In genomic region chrX:19886375-19886774, GRCh38 we compare ENCODE assay signal across 9 cellular contexts. TPM values are rescaled to one million over a fixed set of nuclear protein-coding genes. Genes with fewer than 3 reads are reported as not detected.
DNase-seq lines count a peak whose midpoint lies in the region; ATAC-seq and TF ChIP-seq lines count a peak whose summit lies in the region.
"Had no signal": no experiment of that assay in that cellular context is flagged by ENCODE, and none has a peak within 500 bp of the region (broad histone marks: within the 10 kb centered on the region; RNA-seq: fewer than 3 reads in every experiment).

No MANE protein-coding gene starts in this region.

- H3K27ac ChIP-seq in right lobe of liver (peak overlapping the region in 1 of 3 donors; percentile 59), tibial artery (peak overlapping the region in 1 of 2 donors; percentile 52)

- H3K4me1 ChIP-seq in adipocyte (ENCODE audit: control insufficient read depth, insufficient read depth, low read length): peaks cover 21% of the 10 kb centered on the region
- no peaks in the 10 kb centered on the region for H3K4me1 ChIP-seq in right lobe of liver
- peaks cover 0 to 5% (median 0%) of the 10 kb centered on the region in 4 donors for H3K4me1 ChIP-seq in tibial artery

- peak overlapping the region; percentile 76 for H3K27ac Mint-ChIP-seq in activated T-cell treated with anti-CD3 and anti-CD28 coated beads, Interleukin-2, amount 50 U/mL, for 72 hours

- peak overlapping the region; percentile 78 for H3K9ac ChIP-seq in adipocyte (ENCODE audit: low read length)

- H3K27me3 ChIP-seq in adipocyte (replicated peaks; ENCODE audit: control insufficient read depth, insufficient read depth, low read length) (peaks cover 14% of the 10 kb centered on the region), right lobe of liver (no peaks in the 10 kb centered on the region), tibial artery (no peaks in the 10 kb centered on the region)

- TF ChIP-seq POLR2A in right lobe of liver (IDR thresholded peaks at IDR 0.05): no peak

- peaks cover 0 to 3% of the 10 kb centered on the region in 2 donors for H3K36me3 Mint-ChIP-seq in activated T-cell treated with anti-CD3 and anti-CD28 coated beads, Interleukin-2, amount 50 U/mL, for 72 hours (ENCODE audit: insufficient read depth in 2 of 2)

- H3K4me3 Mint-ChIP-seq in activated T-cell treated with anti-CD3 and anti-CD28 coated beads, Interleukin-2, amount 50 U/mL, for 72 hours: peak overlapping the region; percentile 75 to 89

- H3K27me3 Mint-ChIP-seq in activated T-cell treated with anti-CD3 and anti-CD28 coated beads, Interleukin-2, amount 50 U/mL, for 72 hours (ENCODE audit: low read depth): peaks cover 18% of the 10 kb centered on the region

- no peak for ATAC-seq in activated T-cell treated with anti-CD3 and anti-CD28 coated beads, Interleukin-2, amount 50 U/mL, for 72 hours (replicated peaks in 1 of 2)
- ATAC-seq in right lobe of liver (peak in 1 of 4 donors; percentile 33), omental fat pad (ENCODE audit: low FRiP score) (no peak)

- no peaks in the 10 kb centered on the region for H3K9me3 Mint-ChIP-seq in activated T-cell treated with anti-CD3 and anti-CD28 coated beads, Interleukin-2, amount 50 U/mL, for 72 hours

- H3K9me3 ChIP-seq in adipocyte (ENCODE audit: control insufficient read depth, low read length) (no peaks in the 10 kb centered on the region), right lobe of liver (no peaks in the 10 kb centered on the region), tibial artery (peaks cover 0 to 5% (median 0%) of the 10 kb centered on the region in 3 donors)

- 33% methylated on average over 8 of the region's 12 CpGs for WGBS in right lobe of liver (ENCODE audit: insufficient coverage, low coverage, low lambda C conversion rate, missing lambda C conversion rate)

- peaks cover 67% of the 10 kb centered on the region for H3K4me1 Mint-ChIP-seq in activated T-cell treated with anti-CD3 and anti-CD28 coated beads, Interleukin-2, amount 50 U/mL, for 72 hours (ENCODE audit: low read depth)

- H3K4me3 ChIP-seq in adipocyte (ENCODE audit: low read length): peak overlapping the region; percentile 76
- H3K4me3 ChIP-seq in right lobe of liver: peak overlapping the region; percentile 59 to 65 (median 60)
- H3K4me3 ChIP-seq in tibial artery: peak overlapping the region; percentile 73 to 86

- DNase-seq in activated T-cell treated with anti-CD3 and anti-CD28 coated beads, Interleukin-2, amount 50 U/mL, for 72 hours: no peak
- no peak for DNase-seq in activated T-cell treated with anti-CD3 and anti-CD28 coated beads, Interleukin-2, amount 50 U/mL, for 48 hours
- no peak for DNase-seq in adipocyte (ENCODE audit: low read depth)
- no peak for DNase-seq in right lobe of liver
- DNase-seq in tibial artery: no peak
- no peak for DNase-seq in omental fat pad (ENCODE audit: low spot score)
- DNase-seq in NCI-H2029 treated with DMSO at 0.1 percent for 48 hours (lab: John Stamatoyannopoulos, UW): no peak
- DNase-seq in NCI-H1048 (lab: John Stamatoyannopoulos, UW): no peak
- DNase-seq: stimulated activated CD4-positive, alpha-beta T cell treated with anti-CD3 and anti-CD28 coated beads, Interleukin-2, amount 100 ng/mL, for 48 hours had no signal

- intact Hi-C loops in right lobe of liver (cut with DNase I) (loop anchor here in 1 of 2 donors (10.0 kb wide), 1 partner anchor 142 kb away; no protein-coding TSS in a partner anchor), tibial artery (cut with DNase I; ENCODE audit: low total_unique reads) (loop anchor here (10.0 kb wide), 1 partner anchor 292 kb away; no protein-coding TSS in a partner anchor)

- H3K36me3 ChIP-seq in adipocyte (ENCODE audit: control insufficient read depth, insufficient read depth, low read length, severe bottlenecking) (no peaks in the 10 kb centered on the region), right lobe of liver (no peaks in the 10 kb centered on the region), tibial artery (no peaks in the 10 kb centered on the region)

- TF ChIP-seq CTCF in right lobe of liver (IDR thresholded peaks at IDR 0.05) (no peak), tibial artery (IDR thresholded peaks at IDR 0.05) (no peak), omental fat pad (IDR thresholded peaks at IDR 0.05) (no peak)

RNA-seq across cellular contexts. Expression of gene SH3KBP1, which starts 1.0 kb away (rescaled TPM):
- total RNA-seq in activated T-cell treated with anti-CD3 and anti-CD28 coated beads, Interleukin-2, amount 50 U/mL, for 72 hours: 100 to 1,000 TPM in 1 of 2 donors, 10 to 100 TPM in 1; 93.3 to 106 TPM
- total RNA-seq in right lobe of liver (10 to 100 TPM in 2 of 6 experiments, 1 to 10 TPM in 4; 7.3 to 14.1 (median 8.9) TPM), omental fat pad (10 to 100 TPM; 41.1 to 58.6 (median 47.2) TPM)
